ENCODE assay signal across 16 cellular contexts in genomic region chr15:85282504-85283115, GRCh38.
DNase-seq lines count a peak whose midpoint lies in the region; ATAC-seq and TF ChIP-seq lines count a peak whose summit lies in the region.
"Had no signal": no experiment of that assay in that cellular context is flagged by ENCODE, and none has a peak within 500 bp of the region (broad histone marks: within the 10 kb centered on the region; RNA-seq: fewer than 3 reads in every experiment).

No MANE protein-coding gene starts in this region.

- DNase-seq in ELR (ENCODE audit: low read depth) (peak; percentile 85), RKO (ENCODE audit: low spot score) (peak; percentile 39), epithelial cell of proximal tubule (ENCODE audit: low read depth) (peak; percentile 22), osteoblast (ENCODE audit: insufficient read length, low spot score, missing footprints) (peak; percentile 79), GDM1 (lab: John Stamatoyannopoulos, UW) (no peak), COLO668 (lab: John Stamatoyannopoulos, UW; ENCODE audit: unreplicated experiment) (no peak)
- DNase-seq: activated CD4-positive, alpha-beta memory T cell treated with anti-CD3 and anti-CD28 coated beads for 36 hours; activated effector memory CD4-positive, alpha-beta T cell treated with anti-CD3 and anti-CD28 coated beads, Interleukin-2, amount 50 U/mL, for 16 hours; caudate nucleus; CD4-positive, alpha-beta memory T cell; MM.1S; naive thymus-derived CD4-positive, alpha-beta T cell; retina; stomach had no signal

- no peak overlapping the region for H3K27ac ChIP-seq in osteoblast (ENCODE audit: low read depth, low read length)
- H3K27ac ChIP-seq: stomach had no signal

- TF ChIP-seq CTCF in epithelial cell of proximal tubule (conservative IDR thresholded peaks at IDR 0.05; ENCODE audit: low read depth, low read length) (no peak), osteoblast (IDR thresholded peaks at IDR 0.05; ENCODE audit: extremely low read depth, low read depth, low read length) (no peak)

- ATAC-seq in HG02884 (IDR thresholded peaks at IDR 0.05; ENCODE audit: unreplicated experiment) (no peak), HG03196 (IDR thresholded peaks at IDR 0.05; ENCODE audit: unreplicated experiment) (no peak)
- ATAC-seq: naive thymus-derived CD4-positive, alpha-beta T cell had no signal

- no peaks in the 10 kb centered on the region for H3K9me3 ChIP-seq in osteoblast (ENCODE audit: low read depth, low read length)
- H3K9me3 ChIP-seq: stomach had no signal

- H3K27me3 ChIP-seq in osteoblast (ENCODE audit: insufficient read depth, low read length): peaks cover 4% of the 10 kb centered on the region
- H3K27me3 ChIP-seq: stomach had no signal

- H3K36me3 ChIP-seq in osteoblast (ENCODE audit: insufficient read depth, low read length): no peaks in the 10 kb centered on the region
- H3K36me3 ChIP-seq: stomach had no signal

- no peaks in the 10 kb centered on the region for H3K79me2 ChIP-seq in osteoblast (ENCODE audit: insufficient read depth, low read length)

- H2AFZ ChIP-seq in osteoblast (ENCODE audit: low read length): no peak overlapping the region

- H3K4me1 ChIP-seq in osteoblast (ENCODE audit: insufficient read depth, low read length): peaks cover 6% of the 10 kb centered on the region

- H3K4me3 ChIP-seq in epithelial cell of proximal tubule (ENCODE audit: low read depth, low read length) (no peak overlapping the region), osteoblast (ENCODE audit: insufficient read depth, low read length) (peak overlapping the region; percentile 12)
- H3K4me3 ChIP-seq: stomach had no signal

- no peaks in the 10 kb centered on the region for H4K20me1 ChIP-seq in osteoblast (ENCODE audit: insufficient read depth, low read length)

- peak overlapping the region; percentile 61 for H3K4me2 ChIP-seq in osteoblast (ENCODE audit: insufficient read depth, low read length)

Comparison
In these comparisons a context has a peak if more than half of its experiments do, and no peak if none do; other contexts are left out.
1. DNase-seq: peak in ELR (single experiment), RKO (single experiment), epithelial cell of proximal tubule (single experiment) and osteoblast (single experiment); none in GDM1 (single experiment) and COLO668 (single experiment).